In genomic region chr1:83511327-83511726, GRCh38 we compare ENCODE assay signal across 1 cellular context.
TF ChIP-seq lines count a peak whose summit lies in the region.

No MANE protein-coding gene starts in this region.

TF ChIP-seq in HepG2, 621 proteins besides CTCF, POLR2A, EP300 and RAD21 (continued from another document):
- TF ChIP-seq USF2 (IDR thresholded peaks at IDR 0.05; ENCODE audit: low read depth, low read length) (no peak), USF2 (CRISPR knock-in tag; IDR thresholded peaks at IDR 0.05; ENCODE audit: borderline replicate concordance) (no peak)
TF ChIP-seq in HepG2: peak in this region for 0.
